ENCODE assay signal across 1 cellular context in the genomic region with DNA sequence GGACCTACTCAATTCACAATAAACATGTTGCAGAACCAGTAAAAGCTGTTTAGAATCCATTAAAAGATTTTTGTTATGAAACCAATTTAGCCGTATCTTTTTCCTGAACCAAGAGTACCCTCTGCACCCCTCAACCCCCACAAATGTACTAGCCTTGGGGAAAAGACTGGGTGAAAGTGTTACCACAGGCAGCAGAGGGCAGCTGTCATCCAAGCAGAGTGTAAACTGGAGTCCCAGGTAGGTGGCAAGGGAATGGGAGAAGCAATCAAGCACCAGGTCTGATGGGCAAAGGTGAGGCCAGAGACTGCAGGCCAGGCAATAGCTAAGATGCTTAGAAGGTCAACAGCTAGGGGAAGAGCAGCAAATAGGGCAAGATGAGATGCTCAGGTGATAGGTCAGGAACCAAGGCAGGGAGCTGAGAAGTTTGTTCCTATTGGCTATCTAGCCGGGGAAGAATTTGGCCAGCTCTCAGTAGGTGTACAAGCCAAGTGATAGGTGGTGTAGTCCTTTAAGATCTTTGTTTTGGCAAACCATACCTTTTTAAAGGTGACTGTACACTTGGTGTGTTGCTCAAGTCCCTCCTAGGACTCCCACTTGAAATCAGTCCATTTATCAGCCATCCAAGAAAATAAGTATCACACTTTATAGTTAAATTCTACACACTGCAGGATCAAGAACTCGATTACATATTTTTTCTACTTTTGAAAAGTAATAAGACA.
TF ChIP-seq lines count a peak whose summit lies in the region.

No MANE protein-coding gene starts in this region.

TF ChIP-seq in Ishikawa, 13 proteins besides CTCF, POLR2A, EP300 and RAD21 (continued from another document):
- no peak for TF ChIP-seq USF1 (IDR thresholded peaks at IDR 0.05)
